In the genomic region with DNA sequence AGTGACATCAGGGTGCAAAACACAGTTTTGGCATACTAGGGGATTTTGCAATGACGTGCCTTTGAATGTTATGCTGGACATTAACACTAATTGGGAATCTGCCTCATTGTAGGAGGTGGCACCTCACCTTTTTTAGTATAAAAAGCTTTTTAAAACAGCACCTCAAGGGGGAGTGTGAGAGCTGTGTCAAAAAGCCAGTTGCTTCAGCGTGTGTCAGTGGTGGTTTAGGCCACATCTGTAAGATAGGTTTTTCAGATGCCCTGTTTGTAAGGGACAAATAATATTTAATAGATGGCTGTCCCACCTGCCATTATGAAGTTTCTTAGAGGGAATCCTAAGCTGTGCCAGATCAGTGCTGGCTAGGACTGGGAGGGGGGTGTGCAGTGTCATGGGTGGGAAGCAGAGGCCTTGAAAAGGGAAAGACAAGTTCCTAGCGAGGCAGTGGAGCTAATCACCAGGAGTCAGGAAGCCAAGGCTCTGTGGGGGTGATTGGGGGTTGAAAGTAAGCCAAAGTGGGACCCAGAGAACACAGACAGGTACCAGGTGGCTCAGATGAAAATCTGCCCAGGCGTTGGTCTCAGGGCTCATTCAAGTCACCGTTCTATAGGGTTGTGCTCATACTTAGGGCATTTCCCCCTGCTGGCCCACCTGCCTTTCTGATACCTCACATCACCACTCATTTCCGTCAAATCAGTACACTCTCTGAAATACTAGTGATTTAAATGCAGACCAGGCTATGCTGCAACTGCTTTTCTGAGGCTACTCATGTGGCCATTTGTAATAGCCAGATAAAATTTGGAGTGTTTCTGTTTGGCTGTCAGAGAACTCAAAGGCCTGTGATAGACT, we compare ENCODE assay signal across 9 cellular contexts.
DNase-seq lines count a peak whose midpoint lies in the region; ATAC-seq, FAIRE-seq and TF ChIP-seq lines count a peak whose summit lies in the region.
"Had no signal": no experiment of that assay in that cellular context is flagged by ENCODE, and none has a peak within 500 bp of the region (broad histone marks: within the 10 kb centered on the region; RNA-seq: fewer than 3 reads in every experiment).

No MANE protein-coding gene starts in this region.

- peaks cover 9% of the 10 kb centered on the region for H3K36me3 Mint-ChIP-seq in activated T-helper 17 cell treated with anti-CD3 and anti-CD28 coated beads, Interleukin-2, amount 50 U/mL, for 72 hours (ENCODE audit: low read depth)
- H3K36me3 Mint-ChIP-seq in natural killer cell treated with Interleukin-12 subunit alpha and Interleukin-12 subunit beta and Interleukin-15 and Interleukin-18, amount 100 ng/mL, for 72 hours, result no peaks in the 10 kb centered on the region

- H4K20me1 ChIP-seq in neural cell (ENCODE audit: insufficient read depth), result no peaks in the 10 kb centered on the region

- no peak overlapping the region for H3K9ac ChIP-seq in neural cell (ENCODE audit: low read length)

- H3K9me3 Mint-ChIP-seq in activated T-helper 17 cell treated with anti-CD3 and anti-CD28 coated beads, Interleukin-2, amount 50 U/mL, for 72 hours, result no peaks in the 10 kb centered on the region
- no peaks in the 10 kb centered on the region for H3K9me3 Mint-ChIP-seq in natural killer cell treated with Interleukin-12 subunit alpha and Interleukin-12 subunit beta and Interleukin-15 and Interleukin-18, amount 100 ng/mL, for 72 hours

- H3K36me3 ChIP-seq in neural cell (ENCODE audit: insufficient read depth, low read length), result no peaks in the 10 kb centered on the region
- H3K36me3 ChIP-seq in aorta (ENCODE audit: control insufficient read depth in 1 of 2, insufficient read depth in 2 of 2, low read length in 1 of 2), result peaks cover 0 to 3% of the 10 kb centered on the region in 2 donors

- no peaks in the 10 kb centered on the region for H3K4me1 ChIP-seq in aorta (ENCODE audit: control insufficient read depth in 1 of 2, insufficient read depth in 2 of 2, low read length in 2 of 2)

- H3K4me3 Mint-ChIP-seq in activated T-helper 17 cell treated with anti-CD3 and anti-CD28 coated beads, Interleukin-2, amount 50 U/mL, for 72 hours, result no peak overlapping the region
- no peak overlapping the region for H3K4me3 Mint-ChIP-seq in natural killer cell treated with Interleukin-12 subunit alpha and Interleukin-12 subunit beta and Interleukin-15 and Interleukin-18, amount 100 ng/mL, for 72 hours

- no peaks in the 10 kb centered on the region for H3F3A ChIP-seq in neural cell (ENCODE audit: insufficient read depth, low read length, poor library complexity, severe bottlenecking)

- TF ChIP-seq CTCF in neural cell (IDR thresholded peaks at IDR 0.05; ENCODE audit: poor library complexity, severe bottlenecking), result peak; percentile 23

- FAIRE-seq in GM18507 (lab: Jason Lieb, UNC), result peak; percentile 24

- peaks cover 5% of the 10 kb centered on the region for H3K4me1 Mint-ChIP-seq in activated T-helper 17 cell treated with anti-CD3 and anti-CD28 coated beads, Interleukin-2, amount 50 U/mL, for 72 hours
- H3K4me1 Mint-ChIP-seq in natural killer cell treated with Interleukin-12 subunit alpha and Interleukin-12 subunit beta and Interleukin-15 and Interleukin-18, amount 100 ng/mL, for 72 hours (ENCODE audit: low read depth in 2 of 2), result peaks cover 4% of the 10 kb centered on the region in 2 donors

- H3K27me3 ChIP-seq in neural cell (ENCODE audit: insufficient read depth, low read depth, low read length), result no peaks in the 10 kb centered on the region
- H3K27me3 ChIP-seq in aorta (ENCODE audit: control insufficient read depth in 1 of 2, insufficient read depth in 2 of 2, low read length in 1 of 2), result no peaks in the 10 kb centered on the region

- TF ChIP-seq EP300 in neural cell (conservative IDR thresholded peaks at IDR 0.05; ENCODE audit: poor library complexity, severe bottlenecking), result no peak

- H3K4me3 ChIP-seq in neural cell (ENCODE audit: low read length) (no peak overlapping the region), aorta (ENCODE audit: low read length in 2 of 2) (no peak overlapping the region)

- 88 to 91% methylated on average over 6 of the region's 6 CpGs for whole genome bisulfite sequencing in aorta, 2 donors

- H3K27ac ChIP-seq in neural cell (ENCODE audit: low read length) (no peak overlapping the region), aorta (ENCODE audit: low read depth in 1 of 2, low read length in 2 of 2) (no peak overlapping the region)

- intact Hi-C loops in aorta (cut with DNase I), result no loop called here

- no peaks in the 10 kb centered on the region for H3K27me3 Mint-ChIP-seq in activated T-helper 17 cell treated with anti-CD3 and anti-CD28 coated beads, Interleukin-2, amount 50 U/mL, for 72 hours
- H3K27me3 Mint-ChIP-seq in natural killer cell treated with Interleukin-12 subunit alpha and Interleukin-12 subunit beta and Interleukin-15 and Interleukin-18, amount 100 ng/mL, for 72 hours, result no peaks in the 10 kb centered on the region

- no peaks in the 10 kb centered on the region for H3K9me2 ChIP-seq in neural cell (ENCODE audit: insufficient read depth, low read length)

- H3K9me3 ChIP-seq in neural cell (ENCODE audit: low read length), result no peaks in the 10 kb centered on the region
- no peaks in the 10 kb centered on the region for H3K9me3 ChIP-seq in aorta (ENCODE audit: control insufficient read depth, low read length)

- no peaks in the 10 kb centered on the region for H3K79me2 ChIP-seq in neural cell (replicated peaks; ENCODE audit: insufficient read depth, low read length)

- peak overlapping the region; percentile 12 for H3K27ac Mint-ChIP-seq in activated T-helper 17 cell treated with anti-CD3 and anti-CD28 coated beads, Interleukin-2, amount 50 U/mL, for 72 hours
- no peak overlapping the region for H3K27ac Mint-ChIP-seq in natural killer cell treated with Interleukin-12 subunit alpha and Interleukin-12 subunit beta and Interleukin-15 and Interleukin-18, amount 100 ng/mL, for 72 hours

- no peak overlapping the region for H3K4me2 ChIP-seq in neural cell (ENCODE audit: low read length)

- no peak overlapping the region for H2AFZ ChIP-seq in neural cell (ENCODE audit: low read depth, low read length)

- DNase-seq in GM18507 (ENCODE audit: extremely low spot score, insufficient read length, low read depth) (no peak), aorta (no peak)
- DNase-seq in natural killer cell treated with Interleukin-12 subunit alpha and Interleukin-12 subunit beta and Interleukin-15 and Interleukin-18, amount 100 ng/mL, for 72 hours (ENCODE audit: low spot score), result no peak
- DNase-seq: T1000 had no signal

- peak; percentile 45 for ATAC-seq in HG03460 (IDR thresholded peaks at IDR 0.05; ENCODE audit: unreplicated experiment)
- ATAC-seq in activated T-helper 17 cell treated with anti-CD3 and anti-CD28 coated beads, Interleukin-2, amount 50 U/mL, for 72 hours (replicated peaks), result no peak
- no peak for ATAC-seq in HG03432 (IDR thresholded peaks at IDR 0.05; ENCODE audit: unreplicated experiment)
- ATAC-seq in natural killer cell treated with Interleukin-12 subunit alpha and Interleukin-12 subunit beta and Interleukin-15 and Interleukin-18, amount 100 ng/mL, for 72 hours, result no peak
- ATAC-seq in GM18517 (IDR thresholded peaks at IDR 0.05; ENCODE audit: unreplicated experiment), result no peak
- no peak for ATAC-seq in aorta (ENCODE audit: low FRiP score)

- TF ChIP-seq RAD21 in neural cell (conservative IDR thresholded peaks at IDR 0.05), result no peak

TF ChIP-seq in neural cell, 6 proteins besides CTCF, POLR2A, EP300 and RAD21:
- TF ChIP-seq EZH2 (IDR thresholded peaks at IDR 0.05; ENCODE audit: borderline replicate concordance, insufficient read depth, low read length, poor library complexity, severe bottlenecking), result no peak
- TF ChIP-seq POLR2AphosphoS5 (IDR thresholded peaks at IDR 0.05), result no peak
- no peak for TF ChIP-seq SMC3 (conservative IDR thresholded peaks at IDR 0.05; ENCODE audit: poor library complexity)
- TF ChIP-seq TAF1 (IDR thresholded peaks at IDR 0.05; ENCODE audit: low read depth), result no peak
- TF ChIP-seq MXI1 (conservative IDR thresholded peaks at IDR 0.05; ENCODE audit: poor library complexity, severe bottlenecking), result no peak
- TF ChIP-seq, protein P1, sequence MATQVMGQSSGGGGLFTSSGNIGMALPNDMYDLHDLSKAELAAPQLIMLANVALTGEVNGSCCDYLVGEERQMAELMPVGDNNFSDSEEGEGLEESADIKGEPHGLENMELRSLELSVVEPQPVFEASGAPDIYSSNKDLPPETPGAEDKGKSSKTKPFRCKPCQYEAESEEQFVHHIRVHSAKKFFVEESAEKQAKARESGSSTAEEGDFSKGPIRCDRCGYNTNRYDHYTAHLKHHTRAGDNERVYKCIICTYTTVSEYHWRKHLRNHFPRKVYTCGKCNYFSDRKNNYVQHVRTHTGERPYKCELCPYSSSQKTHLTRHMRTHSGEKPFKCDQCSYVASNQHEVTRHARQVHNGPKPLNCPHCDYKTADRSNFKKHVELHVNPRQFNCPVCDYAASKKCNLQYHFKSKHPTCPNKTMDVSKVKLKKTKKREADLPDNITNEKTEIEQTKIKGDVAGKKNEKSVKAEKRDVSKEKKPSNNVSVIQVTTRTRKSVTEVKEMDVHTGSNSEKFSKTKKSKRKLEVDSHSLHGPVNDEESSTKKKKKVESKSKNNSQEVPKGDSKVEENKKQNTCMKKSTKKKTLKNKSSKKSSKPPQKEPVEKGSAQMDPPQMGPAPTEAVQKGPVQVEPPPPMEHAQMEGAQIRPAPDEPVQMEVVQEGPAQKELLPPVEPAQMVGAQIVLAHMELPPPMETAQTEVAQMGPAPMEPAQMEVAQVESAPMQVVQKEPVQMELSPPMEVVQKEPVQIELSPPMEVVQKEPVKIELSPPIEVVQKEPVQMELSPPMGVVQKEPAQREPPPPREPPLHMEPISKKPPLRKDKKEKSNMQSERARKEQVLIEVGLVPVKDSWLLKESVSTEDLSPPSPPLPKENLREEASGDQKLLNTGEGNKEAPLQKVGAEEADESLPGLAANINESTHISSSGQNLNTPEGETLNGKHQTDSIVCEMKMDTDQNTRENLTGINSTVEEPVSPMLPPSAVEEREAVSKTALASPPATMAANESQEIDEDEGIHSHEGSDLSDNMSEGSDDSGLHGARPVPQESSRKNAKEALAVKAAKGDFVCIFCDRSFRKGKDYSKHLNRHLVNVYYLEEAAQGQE (IDR thresholded peaks at IDR 0.05; ENCODE audit: borderline replicate concordance), result no peak
